Comparison of ENCODE assay signal across 9 cellular contexts in the genomic region with DNA sequence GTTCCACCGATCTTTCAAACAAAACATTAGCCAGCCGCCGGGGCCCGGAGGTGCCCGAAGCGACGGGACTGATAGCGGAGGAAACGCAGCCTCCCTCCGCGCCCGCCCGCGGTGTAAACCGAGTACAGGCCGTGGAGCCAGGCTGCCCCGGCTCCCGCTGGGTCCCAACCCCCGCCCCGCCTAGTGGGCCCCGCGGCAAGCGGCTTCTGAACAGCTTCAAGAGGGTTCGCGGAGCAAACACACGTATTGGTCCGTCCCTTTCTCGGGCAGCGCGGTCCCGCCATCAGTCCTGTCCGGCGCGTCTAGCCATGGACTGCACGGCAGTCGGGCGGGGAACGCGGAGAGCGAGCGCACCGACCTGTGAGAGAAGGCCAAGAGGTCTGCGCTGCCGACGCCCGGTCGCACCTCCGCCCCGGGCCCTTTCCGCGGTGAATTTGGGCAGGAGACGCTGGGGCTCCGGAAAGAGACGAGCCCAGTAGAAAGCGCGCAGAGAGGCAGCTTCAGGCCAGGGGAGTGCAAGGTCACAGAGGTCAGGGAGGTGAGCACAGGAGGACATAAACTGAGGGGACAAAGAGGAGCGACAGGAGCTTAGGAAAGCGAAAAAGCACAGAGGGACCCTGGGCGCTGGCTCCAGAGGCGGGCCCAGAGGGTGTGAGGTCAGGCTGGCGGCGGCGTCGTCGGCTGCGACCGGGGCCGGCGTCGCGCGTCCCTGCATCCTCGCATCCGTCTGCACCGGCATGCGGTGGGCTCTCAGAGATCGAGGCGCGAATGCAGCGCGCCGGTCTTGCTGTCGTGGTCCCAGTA. TPM values are rescaled to one million over a fixed set of nuclear protein-coding genes. Genes with fewer than 3 reads are reported as not detected.
DNase-seq lines count a peak whose midpoint lies in the region; ATAC-seq and TF ChIP-seq lines count a peak whose summit lies in the region.
"Had no signal": no experiment of that assay in that cellular context is flagged by ENCODE, and none has a peak within 500 bp of the region (broad histone marks: within the 10 kb centered on the region; RNA-seq: fewer than 3 reads in every experiment).

No MANE protein-coding gene starts in this region.

- H3K27me3 ChIP-seq in HUES64 (ENCODE audit: insufficient read depth, low read length) (peaks cover 100% of the 10 kb centered on the region), skeletal muscle satellite cell (ENCODE audit: control insufficient read depth, insufficient read depth, low read length) (peaks cover 70% of the 10 kb centered on the region), MG63 (no peaks in the 10 kb centered on the region; the same call in 1 of the 2 replicates)

- no peak for TF ChIP-seq CTCF in foreskin fibroblast (IDR thresholded peaks at IDR 0.05; ENCODE audit: low read depth, low read length)

- no peaks in the 10 kb centered on the region for H3K36me3 ChIP-seq in HUES64 (ENCODE audit: insufficient read depth, low read length)
- no peaks in the 10 kb centered on the region for H3K36me3 ChIP-seq in skeletal muscle satellite cell (ENCODE audit: insufficient read depth, low read length)
- H3K36me3 ChIP-seq in MG63, result no peaks in the 10 kb centered on the region

- no peak for ATAC-seq in HG03095 (IDR thresholded peaks at IDR 0.05; ENCODE audit: unreplicated experiment)

- H3K9me3 ChIP-seq in HUES64 (ENCODE audit: insufficient read depth, low read depth, low read length), result no peaks in the 10 kb centered on the region
- H3K9me3 ChIP-seq in skeletal muscle satellite cell (replicated peaks; ENCODE audit: low read length), result no peaks in the 10 kb centered on the region
- no peaks in the 10 kb centered on the region for H3K9me3 ChIP-seq in MG63
- H3K9me3 ChIP-seq: body of pancreas had no signal

- WGBS in HUES64, result under 1% methylated on average over 83 of the region's 83 CpGs

- peak; percentile 32 to 42 for DNase-seq in activated CD4-positive, alpha-beta T cell treated with anti-CD3 and anti-CD28 coated beads, Interleukin-2, amount 50 U/mL, for 48 hours
- DNase-seq in foreskin fibroblast (peak; percentile 16 to 43), epidermal melanocyte (ENCODE audit: insufficient read length, low spot score) (no peak), kidney glomerular epithelial cell (lab: John Stamatoyannopoulos, UW) (no peak), MG63 (no peak)

- H3K9ac ChIP-seq in HUES64 (ENCODE audit: low read depth, low read length) (no peak overlapping the region), skeletal muscle satellite cell (ENCODE audit: low read depth, low read length) (no peak overlapping the region)

- no peak overlapping the region for H3K27ac ChIP-seq in HUES64 (ENCODE audit: low read depth, low read length)
- H3K27ac ChIP-seq: body of pancreas had no signal

- H3K4me2 ChIP-seq in skeletal muscle satellite cell (ENCODE audit: low read length), result peak overlapping the region; percentile 93

- H3K4me1 ChIP-seq in HUES64 (ENCODE audit: insufficient read depth, low read length) (peaks cover 37% of the 10 kb centered on the region), skeletal muscle satellite cell (ENCODE audit: control insufficient read depth, insufficient read depth, low read length) (peaks cover 16% of the 10 kb centered on the region)

- H3K4me3 ChIP-seq in HUES64 (ENCODE audit: low read length) (peak overlapping the region; percentile 45), foreskin fibroblast (ENCODE audit: low read depth in 1 of 2, low read length in 2 of 2) (peak overlapping the region; percentile 56 to 57), skeletal muscle satellite cell (ENCODE audit: low read length) (peak overlapping the region; percentile 61), MG63 (no peak overlapping the region)
- H3K4me3 ChIP-seq: body of pancreas had no signal

RNA-seq across cellular contexts. Expression of a gene that starts 1.9 kb away (rescaled TPM):
- polyA plus RNA-seq in HUES64 (2013, experiment 1 of 2), result 0.55 TPM
- polyA plus RNA-seq in HUES64 (2013, experiment 2 of 2), result 0.89 TPM
- total RNA-seq in skeletal muscle satellite cell (2012; rRNA removed), result under 0.01 and 0.25 TPM in 2 replicates
- total RNA-seq in MG63 (2014; rRNA removed; shearing (Covaris generic); ENCODE audit: low replicate concordance), result not detected in 2 replicates

RNA-seq across cellular contexts. Expression of a gene that starts 2.0 kb away (rescaled TPM):
- polyA plus RNA-seq in HUES64 (2013, experiment 1 of 2), result 0.70 TPM
- 0.70 TPM for polyA plus RNA-seq in HUES64 (2013, experiment 2 of 2)
- total RNA-seq in skeletal muscle satellite cell (2012; rRNA removed), result under 0.01 TPM in 1 of 2 replicates, not detected in the other
- total RNA-seq in MG63 (2014; rRNA removed; shearing (Covaris generic); ENCODE audit: low replicate concordance), result not detected in 2 replicates

Comparison
In these comparisons a context has a peak if more than half of its experiments do, and no peak if none do; other contexts are left out.
1. DNase-seq: peak in activated CD4-positive, alpha-beta T cell treated with anti-CD3 and anti-CD28 coated beads, Interleukin-2, amount 50 U/mL, for 48 hours (2 of 2) and foreskin fibroblast (2 of 2); none in epidermal melanocyte (single experiment), kidney glomerular epithelial cell (single experiment) and MG63 (single experiment).